In genomic region chr1:210783925-210784324, GRCh38 we compare ENCODE assay signal across 30 cellular contexts.
"Had no signal": no experiment of that assay in that cellular context is flagged by ENCODE, and none has a peak within 500 bp of the region (broad histone marks: within the 10 kb centered on the region; RNA-seq: fewer than 3 reads in every experiment).

No MANE protein-coding gene starts in this region.

- ATAC-seq: naive thymus-derived CD8-positive, alpha-beta T cell; natural killer cell treated with Interleukin-12 subunit alpha and Interleukin-12 subunit beta and Interleukin-15 and Interleukin-18, amount 100 ng/mL, for 72 hours; pancreas; right cardiac atrium; stimulated activated naive CD8-positive, alpha-beta T cell treated with anti-CD3 and anti-CD28 coated beads, Interleukin-15, amount 100 ng/mL, for 72 hours; stimulated activated naive CD8-positive, alpha-beta T cell treated with anti-CD3 and anti-CD28 coated beads, Interleukin-15, Interleukin-2, amounts not matched to agents 100 U/mL and 50 U/mL, for 24 hours had no signal

- H3K36me3 Mint-ChIP-seq: naive B cell; naive thymus-derived CD8-positive, alpha-beta T cell; natural killer cell treated with Interleukin-12 subunit alpha and Interleukin-12 subunit beta and Interleukin-15 and Interleukin-18, amount 100 ng/mL, for 72 hours had no signal

- H3K4me3 ChIP-seq: pancreas, prostate gland, right lobe of liver, sigmoid colon, smooth muscle cell, spleen, suprapubic skin, testis, tibial artery, transverse colon, upper lobe of left lung, vagina had no signal

- H3K9me3 Mint-ChIP-seq: naive thymus-derived CD8-positive, alpha-beta T cell; nephron progenitor cell; neural crest cell; stimulated activated naive CD8-positive, alpha-beta T cell treated with anti-CD3 and anti-CD28 coated beads, Interleukin-15, amount 100 ng/mL, for 72 hours had no signal

- H3K27ac Mint-ChIP-seq: naive B cell; naive thymus-derived CD8-positive, alpha-beta T cell; natural killer cell treated with Interleukin-12 subunit alpha and Interleukin-12 subunit beta and Interleukin-15 and Interleukin-18, amount 100 ng/mL, for 72 hours; nephron progenitor cell; stimulated activated naive CD8-positive, alpha-beta T cell treated with anti-CD3 and anti-CD28 coated beads, Interleukin-15, amount 100 ng/mL, for 72 hours had no signal

- H3K4me1 Mint-ChIP-seq: naive B cell; naive thymus-derived CD8-positive, alpha-beta T cell; neural crest cell; stimulated activated naive CD8-positive, alpha-beta T cell treated with anti-CD3 and anti-CD28 coated beads, Interleukin-15, amount 100 ng/mL, for 72 hours had no signal

- H3K4me1 ChIP-seq: pancreas, prostate gland, right lobe of liver, sigmoid colon, spleen, suprapubic skin, testis, tibial artery, transverse colon, upper lobe of left lung, vagina had no signal

- H3K27ac ChIP-seq: neutrophil, pancreas, prostate gland, right lobe of liver, sigmoid colon, spleen, suprapubic skin, testis, tibial artery, transverse colon, upper lobe of left lung, vagina had no signal

- H3K4me3 Mint-ChIP-seq: naive B cell; naive thymus-derived CD8-positive, alpha-beta T cell; natural killer cell treated with Interleukin-12 subunit alpha and Interleukin-12 subunit beta and Interleukin-15 and Interleukin-18, amount 100 ng/mL, for 72 hours; nephron progenitor cell; neural crest cell; stimulated activated naive CD8-positive, alpha-beta T cell treated with anti-CD3 and anti-CD28 coated beads, Interleukin-15, amount 100 ng/mL, for 72 hours had no signal

- DNase-seq: naive B cell; naive thymus-derived CD8-positive, alpha-beta T cell; nephron progenitor cell; nucleus accumbens; pancreas; retina; right cardiac atrium; right lobe of liver; sigmoid colon; spleen; stimulated activated CD4-positive, alpha-beta T cell treated with anti-CD3 and anti-CD28 coated beads, Interleukin-12 subunit alpha, Interleukin-12 subunit beta, amount 100 ng/mL, for 4 hours; stimulated activated CD4-positive, alpha-beta T cell treated with anti-CD3 and anti-CD28 coated beads, Interleukin-1b, Interleukin-23, amount 100 ng/mL, for 48 hours; stimulated activated CD4-positive, alpha-beta T cell treated with anti-CD3 and anti-CD28 coated beads, Interleukin-4, amount 100 ng/mL, for 1 hour; stimulated activated CD4-positive, alpha-beta T cell treated with anti-CD3 and anti-CD28 coated beads, Interleukin-4, amount 100 ng/mL, for 4 hours; stimulated activated CD8-positive, alpha-beta memory T cell treated with anti-CD3 and anti-CD28 coated beads, Interleukin-4, amount 100 ng/mL, for 48 hours; stimulated activated naive CD4-positive, alpha-beta T cell; stimulated activated naive CD8-positive, alpha-beta T cell treated with anti-CD3 and anti-CD28 coated beads, Interleukin-15, amount 100 ng/mL, for 72 hours; stimulated activated naive CD8-positive, alpha-beta T cell treated with anti-CD3 and anti-CD28 coated beads, Interleukin-15, Interleukin-2, amounts not matched to agents 100 U/mL and 50 U/mL, for 24 hours; substantia nigra; testis; tibial artery; transverse colon; upper lobe of left lung had no signal

- H3K36me3 ChIP-seq: neutrophil, pancreas, prostate gland, right lobe of liver, sigmoid colon, spleen, suprapubic skin, tibial artery, transverse colon, upper lobe of left lung, vagina had no signal

- H3K27me3 ChIP-seq: neutrophil, pancreas, right lobe of liver, sigmoid colon, spleen, suprapubic skin, testis, tibial artery, transverse colon, upper lobe of left lung, vagina had no signal

- H3K9me3 ChIP-seq: neutrophil, pancreas, prostate gland, right lobe of liver, sigmoid colon, spleen, suprapubic skin, testis, tibial artery, transverse colon, upper lobe of left lung, vagina had no signal

- H3K4me2 ChIP-seq: smooth muscle cell had no signal
